ENCODE assay signal across 8 cellular contexts in the genomic region with DNA sequence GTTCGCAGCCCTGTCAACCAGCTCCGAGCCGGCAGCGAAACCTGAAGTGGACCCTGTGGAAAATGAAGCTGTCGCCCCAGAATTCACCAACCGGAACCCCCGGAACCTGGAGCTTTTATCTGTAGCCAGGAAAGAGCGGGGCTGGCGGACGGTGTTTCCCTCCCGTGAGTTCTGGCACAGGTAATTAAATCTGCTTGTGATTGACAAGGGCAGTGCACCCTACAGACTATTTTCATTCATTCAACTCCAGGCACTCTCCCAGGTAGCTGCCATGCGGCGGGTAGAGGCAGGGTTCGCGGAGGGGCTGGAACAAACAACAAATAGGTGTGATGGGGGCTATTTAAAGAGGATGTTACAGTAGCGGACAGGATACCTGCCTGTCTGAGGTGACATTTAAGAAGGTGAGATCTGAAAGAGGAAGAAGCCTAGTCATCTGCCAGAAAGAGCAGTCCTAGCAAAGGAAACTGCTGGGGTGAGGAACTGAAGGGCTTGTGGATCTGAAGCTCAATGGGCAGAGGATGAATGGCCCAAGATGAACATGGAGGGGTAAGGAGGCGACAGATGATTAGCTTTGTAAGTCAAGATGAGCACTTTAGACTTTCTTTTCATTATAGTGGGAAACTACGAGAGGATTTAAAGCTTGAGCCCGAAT. TPM values are rescaled to one million over a fixed set of nuclear protein-coding genes. Genes with fewer than 3 reads are reported as not detected.
DNase-seq lines count a peak whose midpoint lies in the region; ATAC-seq and TF ChIP-seq lines count a peak whose summit lies in the region.

No MANE protein-coding gene starts in this region.

- peak overlapping the region; percentile 88 for H3K27ac ChIP-seq in OCI-LY7 (ENCODE audit: low read depth, low read length, poor library complexity, severe bottlenecking)
- peak overlapping the region in 54 of 59 donors; percentile 72 to 100 (median 99) for H3K27ac ChIP-seq in dorsolateral prefrontal cortex

- H3K79me2 ChIP-seq in OCI-LY7 (ENCODE audit: insufficient read depth, low read depth, low read length): peaks cover 82% of the 10 kb centered on the region

- no peaks in the 10 kb centered on the region for H3K27me3 ChIP-seq in dorsolateral prefrontal cortex

- peak overlapping the region; percentile 28; the same call in 1 of the 2 replicates for H2AFZ ChIP-seq in OCI-LY7 (ENCODE audit: low read length)

- H3K4me1 Mint-ChIP-seq in naive thymus-derived CD8-positive, alpha-beta T cell: peaks cover 27 to 71% (median 63%) of the 10 kb centered on the region in 4 donors

- peak overlapping the region; percentile 84 to 99 (median 98) for H3K27ac Mint-ChIP-seq in naive thymus-derived CD8-positive, alpha-beta T cell

- no peaks in the 10 kb centered on the region for H3K9me3 ChIP-seq in OCI-LY7 (ENCODE audit: low read length)

- TF ChIP-seq CTCF in OCI-LY7 (conservative IDR thresholded peaks at IDR 0.05; ENCODE audit: low read length): no peak
- no peak for TF ChIP-seq CTCF in dorsolateral prefrontal cortex (IDR thresholded peaks at IDR 0.05 in 54 of 56, conservative IDR thresholded peaks at IDR 0.05 in 2 of 56; ENCODE audit: low read depth in 1 of 56, partially characterized antibody in 56 of 56)

- no peaks in the 10 kb centered on the region for H3K9me2 ChIP-seq in OCI-LY7 (ENCODE audit: insufficient read depth, low read length)

- H3K4me2 ChIP-seq in OCI-LY7 (ENCODE audit: low read length): peak overlapping the region; percentile 98

- POLR2A ChIA-PET in OCI-LY7 (lab: Charles Lee): interaction anchor here (0.6 to 3.5 kb wide), 16 partner anchors 14 to 177 kb away, joined by 3 to 48 read pairs (median 4); a partner anchor contains a TSS
- POLR2A ChIA-PET in naive thymus-derived CD8-positive, alpha-beta T cell (lab: Charles Lee): interaction anchor here (1.5 to 5.9 kb wide), 10 partner anchors 7 to 177 kb away, joined by 4 to 86 read pairs (median 18); a partner anchor contains a TSS

- H3K4me1 ChIP-seq in OCI-LY7 (ENCODE audit: insufficient read depth, low read length, poor library complexity, severe bottlenecking): peaks cover 68% of the 10 kb centered on the region

- H3K36me3 Mint-ChIP-seq in naive thymus-derived CD8-positive, alpha-beta T cell: peaks cover 2 to 67% (median 3%) of the 10 kb centered on the region in 3 donors

- BruUV-seq in OCI-LY7 (replicated peaks; lab: Mats Ljungman, UMichigan): no TSS peak

- no peaks in the 10 kb centered on the region for H3K27me3 Mint-ChIP-seq in naive thymus-derived CD8-positive, alpha-beta T cell

- H3K4me3 ChIP-seq in OCI-LY7 (ENCODE audit: low read depth, low read length, poor library complexity, severe bottlenecking) (peak overlapping the region; percentile 99), dorsolateral prefrontal cortex (peak overlapping the region; percentile 74 to 100 (median 97))

- CTCF ChIA-PET in OCI-LY7 (lab: Charles Lee; ENCODE audit: unreplicated experiment): interaction anchor here (0.9 kb wide), 1 partner anchor 64 kb away, joined by 4 read pairs; a partner anchor contains a TSS

- intact Hi-C loops in OCI-LY7 (cut with micrococcal nuclease; ENCODE audit: unreplicated experiment): loop anchor here (2.0 to 10.0 kb wide), 2 partner anchors 62 to 174 kb away; a partner anchor contains a TSS
- intact Hi-C loops in dorsolateral prefrontal cortex (cut with DNase I): loop anchor here (1.0 to 10.0 kb wide), 3 partner anchors 61 to 184 kb away; no protein-coding TSS in a partner anchor

- peak; percentile 55 for DNase-seq in NCI-H748 (lab: John Stamatoyannopoulos, UW; ENCODE audit: unreplicated experiment)
- no peak for DNase-seq in NCI-H748 treated with DMSO at 0.1 percent for 48 hours (lab: John Stamatoyannopoulos, UW)
- peak; percentile 55 for DNase-seq in OCI-LY7 (ENCODE audit: low spot score)
- peak in 1 of 10 donors; percentile 8 for DNase-seq in dorsolateral prefrontal cortex
- DNase-seq in naive thymus-derived CD8-positive, alpha-beta T cell: peak in 5 of 10 donors; percentile 3 to 43 (median 15)
- DNase-seq in NK-92 treated with Interleukin-12 subunit alpha and Interleukin-12 subunit beta, amount 100 ng/mL, for 24 hours (lab: John Stamatoyannopoulos, UW): no peak
- DNase-seq in HuH-7 (ENCODE audit: low spot score): no peak

- peaks cover 34% of the 10 kb centered on the region for H4K20me1 ChIP-seq in OCI-LY7 (ENCODE audit: insufficient read depth, low read length)

- no peaks in the 10 kb centered on the region for H3K9me3 Mint-ChIP-seq in naive thymus-derived CD8-positive, alpha-beta T cell

- no peak for ATAC-seq in naive thymus-derived CD8-positive, alpha-beta T cell
- ATAC-seq in HG03571 (IDR thresholded peaks at IDR 0.05; ENCODE audit: unreplicated experiment): no peak

- peaks cover 73% of the 10 kb centered on the region for H3K36me3 ChIP-seq in OCI-LY7 (ENCODE audit: insufficient read depth, low read length)

- peak overlapping the region; percentile 97 to 100 (median 99) for H3K4me3 Mint-ChIP-seq in naive thymus-derived CD8-positive, alpha-beta T cell

RNA-seq across cellular contexts. Expression of a gene that starts 0.8 kb away (rescaled TPM):
- total RNA-seq in OCI-LY7 (2014; rRNA removed; shearing (Covaris generic)): 128 and 147 TPM in 2 replicates
- total RNA-seq in OCI-LY7 (2022) (102 and 117 TPM in 2 replicates), dorsolateral prefrontal cortex (100 to 1,000 TPM in 1 of 120 experiments, 10 to 100 TPM in 119; 32.6 to 115 (median 57.8) TPM)
- total RNA-seq in naive thymus-derived CD8-positive, alpha-beta T cell: 10 to 100 TPM; 36.2 to 39.0 TPM
- polyA plus RNA-seq in naive thymus-derived CD8-positive, alpha-beta T cell: 100 to 1,000 TPM in 1 of 3 donors, 10 to 100 TPM in 2; 63.0 to 131 (median 79.9) TPM

RNA-seq across cellular contexts. Expression of a gene that starts 1.7 kb away (rescaled TPM):
- 319 and 321 TPM in 2 replicates for total RNA-seq in OCI-LY7 (2014; rRNA removed; shearing (Covaris generic))
- 340 and 386 TPM in 2 replicates for total RNA-seq in OCI-LY7 (2022)
- 100 to 1,000 TPM in 117 of 120 experiments, 10 to 100 TPM in 3; 87.9 to 251 (median 152) TPM for total RNA-seq in dorsolateral prefrontal cortex
- 100 to 1,000 TPM; 184 to 185 TPM for total RNA-seq in naive thymus-derived CD8-positive, alpha-beta T cell
- 10 to 100 TPM; 68.8 to 97.6 (median 72.4) TPM for polyA plus RNA-seq in naive thymus-derived CD8-positive, alpha-beta T cell

RNA-seq across cellular contexts. Expression of a gene that starts 9.0 kb away (rescaled TPM):
- not detected in 2 replicates for total RNA-seq in OCI-LY7 (2014; rRNA removed; shearing (Covaris generic))
- total RNA-seq in OCI-LY7 (2022) (not detected in 2 replicates), dorsolateral prefrontal cortex (10 to 100 TPM in 1 of 120 experiments, 1 to 10 TPM in 118, under 1 TPM in 1; 0.68 to 10.5 (median 3.8) TPM)
- total RNA-seq in naive thymus-derived CD8-positive, alpha-beta T cell: under 1 TPM; 0.36 to 0.75 TPM
- polyA plus RNA-seq in naive thymus-derived CD8-positive, alpha-beta T cell: under 1 TPM in 1 of 3 donors, not detected in 2; 0.36 TPM

RNA-seq across cellular contexts. Expression of a gene that starts 29.2 kb away (rescaled TPM):
- total RNA-seq in OCI-LY7 (2014; rRNA removed; shearing (Covaris generic)): 39.4 and 42.4 TPM in 2 replicates
- 90.1 and 110 TPM in 2 replicates for total RNA-seq in OCI-LY7 (2022)
- 10 to 100 TPM; 15.6 to 93.3 (median 38.7) TPM for total RNA-seq in dorsolateral prefrontal cortex
- 10 to 100 TPM; 30.6 to 30.9 TPM for total RNA-seq in naive thymus-derived CD8-positive, alpha-beta T cell
- polyA plus RNA-seq in naive thymus-derived CD8-positive, alpha-beta T cell: 10 to 100 TPM; 29.4 to 38.8 (median 38.2) TPM

Comparison
In these comparisons a context has a peak if more than half of its experiments do, and no peak if none do; other contexts are left out.
1. DNase-seq: peak in NCI-H748 (single experiment) and OCI-LY7 (single experiment); none in NCI-H748 treated with DMSO at 0.1 percent for 48 hours (single experiment), NK-92 treated with Interleukin-12 subunit alpha and Interleukin-12 subunit beta, amount 100 ng/mL, for 24 hours (single experiment) and HuH-7 (single experiment).